In the genomic region with DNA sequence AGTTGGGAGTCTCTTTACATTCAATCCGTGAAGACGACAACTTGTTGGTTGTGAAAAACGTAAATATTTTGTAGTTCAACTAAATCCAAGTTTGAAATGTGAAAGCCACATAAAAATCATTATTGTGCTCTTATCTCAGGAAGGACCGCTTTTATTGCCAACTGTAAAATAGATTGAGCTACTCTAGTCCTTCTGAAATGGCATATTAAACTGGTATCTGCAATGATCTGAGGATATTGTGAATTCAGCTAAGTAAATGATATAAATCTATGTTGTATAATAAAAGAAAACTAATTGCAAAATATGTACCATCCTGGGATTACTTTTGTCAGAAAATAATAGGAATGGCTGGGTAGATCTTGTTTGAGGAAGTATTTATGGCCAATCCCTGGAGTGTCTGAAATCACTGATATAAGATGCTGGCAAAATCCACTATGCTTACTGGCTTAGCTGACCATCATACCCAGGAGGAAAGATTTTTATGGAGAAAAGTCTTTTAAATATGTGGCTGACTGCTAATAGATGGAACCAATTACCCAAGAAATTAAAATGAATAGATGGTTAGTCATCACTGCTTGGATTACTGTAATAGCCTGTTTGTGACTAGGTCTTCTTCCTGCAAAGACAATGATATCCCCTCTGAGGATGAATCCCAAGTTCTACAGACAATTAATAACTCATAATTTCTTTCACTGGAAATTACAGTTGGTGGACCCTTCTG, we compare ENCODE assay signal across 18 cellular contexts.
"Had no signal": no experiment of that assay in that cellular context is flagged by ENCODE, and none has a peak within 500 bp of the region (broad histone marks: within the 10 kb centered on the region; RNA-seq: fewer than 3 reads in every experiment).

No MANE protein-coding gene starts in this region.

- DNase-seq: activated CD4-positive, alpha-beta T cell treated with anti-CD3 and anti-CD28 coated beads, Interleukin-2, amount 50 U/mL, for 4 hours; activated CD8-positive, alpha-beta memory T cell treated with anti-CD3 and anti-CD28 coated beads, Interleukin-2, amount 10 ng/mL, durations not matched to agents 7 days and 5 days; activated naive CD4-positive, alpha-beta T cell treated with anti-CD3 and anti-CD28 coated beads for 36 hours; activated naive CD8-positive, alpha-beta T cell treated with anti-CD3 and anti-CD28 coated beads, Interleukin-2, amount 50 U/mL, for 24 hours; activated T-cell treated with anti-CD3 and anti-CD28 coated beads, Interleukin-2, amount 50 U/mL, for 1 hour; dermis blood vessel endothelial cell; glutamatergic neuron; kidney glomerular epithelial cell; mesendoderm; occipital lobe; stimulated activated CD4-positive, alpha-beta T cell treated with anti-CD3 and anti-CD28 coated beads, Interleukin-4, amount 100 ng/mL, for 24 hours; stimulated activated naive CD4-positive, alpha-beta T cell; substantia nigra; transverse colon had no signal

- H3K4me1 ChIP-seq: transverse colon had no signal

- H3K27me3 ChIP-seq: transverse colon, vagina had no signal

- H3K4me3 ChIP-seq: transverse colon, vagina had no signal

- H3K4me3 Mint-ChIP-seq: activated CD8-positive, alpha-beta memory T cell treated with anti-CD3 and anti-CD28 coated beads, Interleukin-2, amount 10 ng/mL, durations not matched to agents 7 days and 5 days; activated naive CD4-positive, alpha-beta T cell treated with anti-CD3 and anti-CD28 coated beads for 36 hours; activated naive CD8-positive, alpha-beta T cell treated with anti-CD3 and anti-CD28 coated beads, Interleukin-2, amount 50 U/mL, for 24 hours; natural killer cell treated with Interleukin-12 subunit alpha and Interleukin-12 subunit beta and Interleukin-15 and Interleukin-18, amount 100 ng/mL, for 72 hours had no signal

- H3K36me3 Mint-ChIP-seq: activated CD8-positive, alpha-beta memory T cell treated with anti-CD3 and anti-CD28 coated beads, Interleukin-2, amount 10 ng/mL, durations not matched to agents 7 days and 5 days; natural killer cell treated with Interleukin-12 subunit alpha and Interleukin-12 subunit beta and Interleukin-15 and Interleukin-18, amount 100 ng/mL, for 72 hours had no signal

- H3K36me3 ChIP-seq: transverse colon, vagina had no signal

- ATAC-seq: activated CD4-positive, CD25-positive, alpha-beta regulatory T cell treated with anti-CD3 and anti-CD28 coated beads, Interleukin-2, amount 50 U/mL, for 24 hours; activated CD8-positive, alpha-beta memory T cell treated with anti-CD3 and anti-CD28 coated beads, Interleukin-2, amount 10 ng/mL, durations not matched to agents 7 days and 5 days; activated naive CD8-positive, alpha-beta T cell treated with anti-CD3 and anti-CD28 coated beads, Interleukin-2, amount 50 U/mL, for 24 hours; natural killer cell treated with Interleukin-12 subunit alpha and Interleukin-12 subunit beta and Interleukin-15 and Interleukin-18, amount 100 ng/mL, for 72 hours had no signal

- H3K27ac ChIP-seq: transverse colon, vagina had no signal

- H3K27ac Mint-ChIP-seq: activated CD8-positive, alpha-beta memory T cell treated with anti-CD3 and anti-CD28 coated beads, Interleukin-2, amount 10 ng/mL, durations not matched to agents 7 days and 5 days; activated naive CD4-positive, alpha-beta T cell treated with anti-CD3 and anti-CD28 coated beads for 36 hours; activated naive CD8-positive, alpha-beta T cell treated with anti-CD3 and anti-CD28 coated beads, Interleukin-2, amount 50 U/mL, for 24 hours; activated T-helper 2 cell treated with anti-CD3 and anti-CD28 coated beads, Interferon-gamma antibody, Interleukin-2, Interleukin-4, amounts not matched to agents 10 μg/mL and 5 μg/mL and 100 μg/mL, durations not matched to agents 14 hours and 24 hours and 36 hours; natural killer cell treated with Interleukin-12 subunit alpha and Interleukin-12 subunit beta and Interleukin-15 and Interleukin-18, amount 100 ng/mL, for 72 hours had no signal

- H3K27me3 Mint-ChIP-seq: activated CD8-positive, alpha-beta memory T cell treated with anti-CD3 and anti-CD28 coated beads, Interleukin-2, amount 10 ng/mL, durations not matched to agents 7 days and 5 days; activated naive CD8-positive, alpha-beta T cell treated with anti-CD3 and anti-CD28 coated beads, Interleukin-2, amount 50 U/mL, for 24 hours; natural killer cell treated with Interleukin-12 subunit alpha and Interleukin-12 subunit beta and Interleukin-15 and Interleukin-18, amount 100 ng/mL, for 72 hours had no signal

- H3K9me3 ChIP-seq: transverse colon, vagina had no signal

- H3K4me1 Mint-ChIP-seq: activated CD8-positive, alpha-beta memory T cell treated with anti-CD3 and anti-CD28 coated beads, Interleukin-2, amount 10 ng/mL, durations not matched to agents 7 days and 5 days; activated naive CD8-positive, alpha-beta T cell treated with anti-CD3 and anti-CD28 coated beads, Interleukin-2, amount 50 U/mL, for 24 hours had no signal
